Comparison of ENCODE assay signal across 10 cellular contexts in the genomic region with DNA sequence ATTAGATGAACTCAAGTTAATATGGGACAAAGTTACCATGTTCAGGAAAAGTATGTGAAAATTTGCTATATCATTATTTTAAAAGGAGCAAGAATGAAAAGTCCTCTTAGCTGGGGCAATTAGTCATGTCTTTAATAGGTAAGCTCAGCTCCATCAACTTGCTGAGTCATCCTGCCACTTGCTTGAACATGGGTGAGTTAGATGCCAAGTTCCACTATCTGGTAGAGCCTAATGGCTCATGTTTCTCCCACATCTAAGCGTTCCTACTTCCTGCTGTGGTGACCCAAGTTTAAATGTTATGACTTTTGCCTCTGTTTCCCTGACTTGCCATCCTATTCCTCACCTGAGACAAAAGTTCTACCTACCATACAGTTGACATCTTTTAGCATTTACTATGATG.
A peak's percentile ranks its signal among the peaks of the same experiment; 100 is the strongest.
DNase-seq lines count a peak whose midpoint lies in the region; ATAC-seq and TF ChIP-seq lines count a peak whose summit lies in the region.
"Had no signal": no experiment of that assay in that cellular context is flagged by ENCODE, and none has a peak within 500 bp of the region (broad histone marks: within the 10 kb centered on the region; RNA-seq: fewer than 3 reads in every experiment).

No MANE protein-coding gene starts in this region.

- TF ChIP-seq POLR2A in esophagus squamous epithelium (IDR thresholded peaks at IDR 0.05), result no peak

- H3K4me3 ChIP-seq in esophagus squamous epithelium, result no peak overlapping the region
- no peak overlapping the region for H3K4me3 ChIP-seq in psoas muscle

- no peak for ATAC-seq in GM21786 (IDR thresholded peaks at IDR 0.05; ENCODE audit: unreplicated experiment)
- ATAC-seq in psoas muscle, result no peak

- POLR2A ChIA-PET in RWPE1 (lab: Yijun Ruan, JAX; ENCODE audit: low non-redundant PET), result no interaction called here

- intact Hi-C loops in esophagus squamous epithelium (cut with DNase I) (no loop called here), psoas muscle (cut with DNase I) (no loop called here)

- H3K9me3 ChIP-seq in esophagus squamous epithelium, result peaks cover 0 to 7% (median 0%) of the 10 kb centered on the region in 3 donors
- H3K9me3 ChIP-seq in psoas muscle, result no peaks in the 10 kb centered on the region

- H3K4me1 ChIP-seq in esophagus squamous epithelium, result peaks cover 0 to 9% (median 0%) of the 10 kb centered on the region in 3 donors
- H3K4me1 ChIP-seq in psoas muscle, result no peaks in the 10 kb centered on the region

- CTCF ChIA-PET in RWPE1 (lab: Yijun Ruan, JAX), result no interaction called here

- H3K36me3 ChIP-seq in esophagus squamous epithelium (no peaks in the 10 kb centered on the region), psoas muscle (ENCODE audit: insufficient read depth in 1 of 2, low read depth in 1 of 2) (no peaks in the 10 kb centered on the region)

- TF ChIP-seq CTCF in RWPE1 (conservative IDR thresholded peaks at IDR 0.05; ENCODE audit: low read depth) (no peak), esophagus squamous epithelium (IDR thresholded peaks at IDR 0.05) (no peak), psoas muscle (IDR thresholded peaks at IDR 0.05) (no peak)

- DNase-seq in stimulated activated CD4-positive, alpha-beta T cell treated with anti-CD3 and anti-CD28 coated beads, Interleukin-4, amount 100 ng/mL, for 24 hours, result peak; percentile 25
- no peak for DNase-seq in stimulated activated CD4-positive, alpha-beta T cell treated with anti-CD3 and anti-CD28 coated beads, Interleukin-4, amount 100 ng/mL, for 1 hour
- DNase-seq in RWPE1 (ENCODE audit: low spot score) (peak; percentile 43), esophagus squamous epithelium (lab: John Stamatoyannopoulos, UW) (no peak), psoas muscle (no peak), anterior cingulate cortex (lab: John Stamatoyannopoulos, UW) (no peak)
- DNase-seq in stimulated activated naive CD4-positive, alpha-beta T cell (lab: John Stamatoyannopoulos, UW), result no peak
- DNase-seq: activated effector memory CD4-positive, alpha-beta T cell treated with anti-CD3 and anti-CD28 coated beads, Interleukin-2, amount 50 U/mL, for 16 hours; immature natural killer cell had no signal

- 8 to 25% methylated on average over 1 of the region's 1 CpG for WGBS in esophagus squamous epithelium, 2 donors
- whole genome bisulfite sequencing in psoas muscle, 3 donors, result 22 to 38% (median 25%) methylated on average over 1 of the region's 1 CpG

- H3K27me3 ChIP-seq in esophagus squamous epithelium (no peaks in the 10 kb centered on the region), psoas muscle (ENCODE audit: insufficient read depth in 3 of 3, low read length in 2 of 3) (peaks cover 0 to 13% (median 0%) of the 10 kb centered on the region in 3 donors)

- no peak overlapping the region for H3K27ac ChIP-seq in RWPE1
- H3K27ac ChIP-seq in esophagus squamous epithelium, result peak overlapping the region; percentile 2 to 64 (median 42)
- no peak overlapping the region for H3K27ac ChIP-seq in psoas muscle

Comparison
In these comparisons a context has a peak if more than half of its experiments do, and no peak if none do; other contexts are left out.
1. DNase-seq: peak in stimulated activated CD4-positive, alpha-beta T cell treated with anti-CD3 and anti-CD28 coated beads, Interleukin-4, amount 100 ng/mL, for 24 hours (single experiment) and RWPE1 (single experiment); none in stimulated activated CD4-positive, alpha-beta T cell treated with anti-CD3 and anti-CD28 coated beads, Interleukin-4, amount 100 ng/mL, for 1 hour (single experiment), esophagus squamous epithelium (single experiment), stimulated activated naive CD4-positive, alpha-beta T cell (0 of 6), psoas muscle (0 of 2) and anterior cingulate cortex (0 of 58).
2. H3K27ac ChIP-seq: peak in esophagus squamous epithelium (4 of 4); none in RWPE1 (single experiment) and psoas muscle (single experiment).